Comparison of ENCODE assay signal across 8 cellular contexts in the genomic region with DNA sequence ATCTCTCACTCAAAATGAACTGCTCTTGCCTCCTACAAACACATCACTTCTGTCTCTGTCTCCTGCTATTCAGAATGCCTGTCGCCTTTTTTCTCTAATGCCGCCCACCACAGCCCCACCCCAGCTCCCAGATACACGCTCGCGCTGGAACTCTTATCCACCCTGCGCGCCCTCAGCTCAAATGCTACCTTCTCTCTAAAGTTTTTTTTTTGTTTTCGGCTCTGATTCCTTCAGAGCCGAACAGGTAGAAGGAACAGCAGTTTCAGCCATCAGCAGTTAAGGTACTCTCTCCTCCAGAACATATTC. TPM values are rescaled to one million over a fixed set of nuclear protein-coding genes. Genes with fewer than 3 reads are reported as not detected.
DNase-seq lines count a peak whose midpoint lies in the region; ATAC-seq lines count a peak whose summit lies in the region.

No MANE protein-coding gene starts in this region.

- peak; percentile 41 for DNase-seq in activated naive CD4-positive, alpha-beta T cell treated with Interleukin-2 at 50 U/mL for 16 hours
- no peak for DNase-seq in activated naive CD4-positive, alpha-beta T cell (lab: John Stamatoyannopoulos, UW)
- DNase-seq in activated effector memory CD4-positive, alpha-beta T cell treated with Interleukin-2 at 50 U/mL for 16 hours, result peak; percentile 45
- DNase-seq in left cardiac atrium, result no peak
- no peak for DNase-seq in posterior vena cava (ENCODE audit: low spot score)
- DNase-seq in NCI-H1105 (lab: John Stamatoyannopoulos, UW), result no peak
- DNase-seq in Ammon's horn (ENCODE audit: low spot score), result no peak

- peak overlapping the region; percentile 79 for H3K27ac ChIP-seq in skeletal muscle tissue (ENCODE audit: low read depth, low read length)

- no peaks in the 10 kb centered on the region for H3K27me3 ChIP-seq in skeletal muscle tissue (ENCODE audit: control insufficient read depth in 3 of 3, insufficient read depth in 3 of 3, low read length in 3 of 3)

- H3K9me3 ChIP-seq in skeletal muscle tissue (ENCODE audit: control insufficient read depth in 3 of 3, low read length in 3 of 3), result no peaks in the 10 kb centered on the region

- H3K36me3 ChIP-seq in skeletal muscle tissue (ENCODE audit: control insufficient read depth in 3 of 3, insufficient read depth in 3 of 3, low read length in 3 of 3), result no peaks in the 10 kb centered on the region

- intact Hi-C loops in left cardiac atrium (cut with DNase I) (loop anchor here in 1 of 2 donors (5.0 kb wide), 1 partner anchor 67 kb away; no protein-coding TSS in a partner anchor), posterior vena cava (cut with DNase I) (no loop called here)

- peak overlapping the region; percentile 82 to 100 (median 97) for H3K4me3 ChIP-seq in skeletal muscle tissue (ENCODE audit: low read length in 3 of 3)

- peak overlapping the region; percentile 75 to 80 (median 79) for H3K9ac ChIP-seq in skeletal muscle tissue (ENCODE audit: low read depth in 1 of 3, low read length in 3 of 3)

- H3K4me1 ChIP-seq in skeletal muscle tissue (ENCODE audit: control insufficient read depth in 3 of 3, insufficient read depth in 3 of 3, low read length in 3 of 3), result peaks cover 16 to 22% (median 21%) of the 10 kb centered on the region in 3 donors

- peak; percentile 12 to 16 for ATAC-seq in left cardiac atrium

RNA-seq across cellular contexts. Expression of a gene that starts 3.9 kb away (rescaled TPM):
- total RNA-seq in left cardiac atrium (10 to 100 TPM; 20.8 to 26.9 TPM), skeletal muscle tissue (14.1 TPM), posterior vena cava (10 to 100 TPM; 33.8 to 48.1 TPM)

Comparison
In these comparisons a context has a peak if more than half of its experiments do, and no peak if none do; other contexts are left out.
1. DNase-seq: peak in activated naive CD4-positive, alpha-beta T cell treated with Interleukin-2 at 50 U/mL for 16 hours (single experiment) and activated effector memory CD4-positive, alpha-beta T cell treated with Interleukin-2 at 50 U/mL for 16 hours (single experiment); none in activated naive CD4-positive, alpha-beta T cell (0 of 4), left cardiac atrium (single experiment), posterior vena cava (single experiment), NCI-H1105 (single experiment) and Ammon's horn (single experiment).